8 cellular contexts compared by ENCODE assay signal in genomic region chr1:149845416-149845815, GRCh38. TPM values are rescaled to one million over a fixed set of nuclear protein-coding genes. Genes with fewer than 3 reads are reported as not detected.
DNase-seq lines count a peak whose midpoint lies in the region; ATAC-seq and TF ChIP-seq lines count a peak whose summit lies in the region.

No MANE protein-coding gene starts in this region.

- no peaks in the 10 kb centered on the region for H3K27me3 Mint-ChIP-seq in dendritic cell treated with granulocyte-macrophage colony-stimulating factor and Interleukin-4, amounts not matched to agents 40 ng/mL and 50 ng/mL, for 4 days
- H3K27me3 Mint-ChIP-seq in osteocyte (ENCODE audit: unreplicated experiment): no peaks in the 10 kb centered on the region

- no peaks in the 10 kb centered on the region for H3K9me3 Mint-ChIP-seq in dendritic cell treated with granulocyte-macrophage colony-stimulating factor and Interleukin-4, amounts not matched to agents 40 ng/mL and 50 ng/mL, for 4 days
- no peaks in the 10 kb centered on the region for H3K9me3 Mint-ChIP-seq in osteocyte (ENCODE audit: unreplicated experiment)

- no peak overlapping the region for H3K18ac ChIP-seq in neuronal stem cell (ENCODE audit: low read length)

- H4K91ac ChIP-seq in neuronal stem cell (ENCODE audit: low read depth, low read length, poor library complexity): no peak overlapping the region

- no peak overlapping the region for H3K4me3 Mint-ChIP-seq in dendritic cell treated with granulocyte-macrophage colony-stimulating factor and Interleukin-4, amounts not matched to agents 40 ng/mL and 50 ng/mL, for 4 days
- no peak overlapping the region for H3K4me3 Mint-ChIP-seq in osteocyte (ENCODE audit: unreplicated experiment)

- intact Hi-C loops in dendritic cell treated with granulocyte-macrophage colony-stimulating factor and Interleukin-4, amounts not matched to agents 40 ng/mL and 50 ng/mL, for 4 days (cut with micrococcal nuclease): no loop called here

- peaks cover 29% of the 10 kb centered on the region for H3K36me3 Mint-ChIP-seq in dendritic cell treated with granulocyte-macrophage colony-stimulating factor and Interleukin-4, amounts not matched to agents 40 ng/mL and 50 ng/mL, for 4 days (ENCODE audit: low read depth)
- H3K36me3 Mint-ChIP-seq in osteocyte (ENCODE audit: unreplicated experiment): peaks cover 10% of the 10 kb centered on the region

- H3K27me3 ChIP-seq in neuronal stem cell (ENCODE audit: control insufficient read depth in 3 of 3, insufficient read depth in 3 of 3, low read depth in 1 of 3, low read length in 3 of 3): no peaks in the 10 kb centered on the region

- peaks cover 6% of the 10 kb centered on the region for H3K79me1 ChIP-seq in neuronal stem cell (ENCODE audit: low read depth, low read length)

- no peak overlapping the region for H2BK15ac ChIP-seq in neuronal stem cell (ENCODE audit: low read length)

- TF ChIP-seq CTCF in osteocyte (IDR thresholded peaks at IDR 0.05): no peak

- no peak overlapping the region for H3K4me3 ChIP-seq in neuronal stem cell (ENCODE audit: low read length in 2 of 2)

- no peak overlapping the region for H3K4ac ChIP-seq in neuronal stem cell (ENCODE audit: low read length)

- H4K8ac ChIP-seq in neuronal stem cell (ENCODE audit: low read depth, low read length): no peak overlapping the region

- H2BK12ac ChIP-seq in neuronal stem cell (ENCODE audit: low read length): no peak overlapping the region

- H3K9ac ChIP-seq in neuronal stem cell (ENCODE audit: low read depth, low read length, poor library complexity): no peak overlapping the region

- no peaks in the 10 kb centered on the region for H3K9me3 ChIP-seq in neuronal stem cell (replicated peaks in 1 of 2; ENCODE audit: control insufficient read depth in 2 of 2, insufficient read depth in 1 of 2, low read depth in 1 of 2, low read length in 2 of 2)

- peak overlapping the region; percentile 34 for H3K27ac Mint-ChIP-seq in dendritic cell treated with granulocyte-macrophage colony-stimulating factor and Interleukin-4, amounts not matched to agents 40 ng/mL and 50 ng/mL, for 4 days
- peak overlapping the region; percentile 33 for H3K27ac Mint-ChIP-seq in osteocyte (ENCODE audit: unreplicated experiment)

- no peak for ATAC-seq in GM19452 (IDR thresholded peaks at IDR 0.05; ENCODE audit: unreplicated experiment)

- no peak overlapping the region for H2AK5ac ChIP-seq in neuronal stem cell (ENCODE audit: low read depth, low read length)

- H3K4me1 ChIP-seq in neuronal stem cell (ENCODE audit: control insufficient read depth in 2 of 2, insufficient read depth in 1 of 2, low read depth in 1 of 2, low read length in 2 of 2): peaks cover 5 to 21% of the 10 kb centered on the region in 2 donors

- no peak overlapping the region for H2BK120ac ChIP-seq in neuronal stem cell (ENCODE audit: low read depth, low read length)

- peak; percentile 83 for DNase-seq in ELF-1 (ENCODE audit: low read depth, low spot score)
- peak; percentile 68 for DNase-seq in NAMALWA (ENCODE audit: low spot score)
- DNase-seq in osteocyte (ENCODE audit: extremely low spot score, unreplicated experiment): no peak
- no peak for DNase-seq in UCSD-AML1 (lab: John Stamatoyannopoulos, UW; ENCODE audit: unreplicated experiment)
- no peak for DNase-seq in stimulated activated naive CD4-positive, alpha-beta T cell treated with Interleukin-2 at 50 U/mL for 16 hours (lab: John Stamatoyannopoulos, UW)
- DNase-seq in neuronal stem cell (ENCODE audit: low spot score): no peak

- WGBS in neuronal stem cell (ENCODE audit: extremely low coverage in 2 of 2, insufficient read length in 2 of 2, insufficient replicate concordance in 1 of 2), 2 donors: no CpG with 5 or more reads among the region's 3 CpGs

- peaks cover 0 to 24% of the 10 kb centered on the region in 2 donors for H3K36me3 ChIP-seq in neuronal stem cell (replicated peaks in 1 of 2; ENCODE audit: control insufficient read depth in 2 of 2, insufficient read depth in 2 of 2, low read length in 2 of 2)

- H3K14ac ChIP-seq in neuronal stem cell (ENCODE audit: low read length): no peak overlapping the region

- H2AFZ ChIP-seq in neuronal stem cell (ENCODE audit: low read length): no peak overlapping the region

- H3K27ac ChIP-seq in neuronal stem cell (replicated peaks; ENCODE audit: low read length): no peak overlapping the region

- H2BK5ac ChIP-seq in neuronal stem cell (ENCODE audit: low read length): no peak overlapping the region

- no peak overlapping the region for H3K23ac ChIP-seq in neuronal stem cell (ENCODE audit: low read depth, low read length, poor library complexity)

- no peak overlapping the region for H3K4me2 ChIP-seq in neuronal stem cell (ENCODE audit: insufficient read depth, low read length, poor library complexity, severe bottlenecking)

- peaks cover 58% of the 10 kb centered on the region for H3K4me1 Mint-ChIP-seq in dendritic cell treated with granulocyte-macrophage colony-stimulating factor and Interleukin-4, amounts not matched to agents 40 ng/mL and 50 ng/mL, for 4 days (ENCODE audit: low read depth)
- peaks cover 51% of the 10 kb centered on the region for H3K4me1 Mint-ChIP-seq in osteocyte (ENCODE audit: unreplicated experiment)

RNA-seq across cellular contexts. Expression of gene BOLA1, which starts 54.0 kb away (rescaled TPM):
- 12.9 and 13.7 TPM in 2 replicates for total RNA-seq in osteocyte
- polyA plus RNA-seq in neuronal stem cell (2013, experiment 1 of 2): 9.8 TPM
- 9.9 TPM for polyA plus RNA-seq in neuronal stem cell (2013, experiment 2 of 2)

Comparison
In these comparisons a context has a peak if more than half of its experiments do, and no peak if none do; other contexts are left out.
1. DNase-seq: peak in ELF-1 (single experiment) and NAMALWA (single experiment); none in osteocyte (single experiment), UCSD-AML1 (single experiment), stimulated activated naive CD4-positive, alpha-beta T cell treated with Interleukin-2 at 50 U/mL for 16 hours (single experiment) and neuronal stem cell (single experiment).